ENCODE assay signal across 18 cellular contexts in genomic region chrX:22165732-22166457, GRCh38.
A peak's percentile ranks its signal among the peaks of the same experiment; 100 is the strongest.
DNase-seq lines count a peak whose midpoint lies in the region; ATAC-seq, FAIRE-seq and TF ChIP-seq lines count a peak whose summit lies in the region.
"Had no signal": no experiment of that assay in that cellular context is flagged by ENCODE, and none has a peak within 500 bp of the region (broad histone marks: within the 10 kb centered on the region; RNA-seq: fewer than 3 reads in every experiment).

No MANE protein-coding gene starts in this region.

- peaks cover 1% of the 10 kb centered on the region for H3K4me1 Mint-ChIP-seq in glutamatergic neuron (ENCODE audit: low read depth, unreplicated experiment)
- H3K4me1 Mint-ChIP-seq: activated naive CD8-positive, alpha-beta T cell treated with anti-CD3 and anti-CD28 coated beads, Interleukin-2, amount 50 U/mL, for 24 hours; T-cell had no signal

- DNase-seq in COLO829 (ENCODE audit: low spot score): peak; percentile 28
- DNase-seq in M059J (ENCODE audit: low read depth): peak; percentile 55
- no peak for DNase-seq in GM12878 (ENCODE audit: low read depth, low spot score)
- DNase-seq in foreskin melanocyte: peak; percentile 42
- DNase-seq in dermis blood vessel endothelial cell: no peak
- no peak for DNase-seq in activated T-cell treated with anti-CD3 and anti-CD28 coated beads, Interleukin-2, amount 50 U/mL, for 1 hour
- no peak for DNase-seq in GOT3 (lab: John Stamatoyannopoulos, UW)
- no peak for DNase-seq in glutamatergic neuron
- DNase-seq: activated naive CD8-positive, alpha-beta T cell treated with anti-CD3 and anti-CD28 coated beads, Interleukin-2, amount 50 U/mL, for 24 hours; colonic mucosa; erythroblast; hypothalamus; NCI-H2081 treated with DMSO at 0.1 percent for 48 hours; stimulated activated CD4-positive, alpha-beta T cell treated with anti-CD3 and anti-CD28 coated beads, Interleukin-1b, Interleukin-23, amount 100 ng/mL, for 48 hours; T-cell had no signal

- POLR2A ChIA-PET in GM12878 (lab: Charles Lee): no interaction called here

- H2AFZ ChIP-seq in GM12878 (ENCODE audit: control insufficient read depth, low read depth, low read length): no peak overlapping the region

- no peak for TF ChIP-seq RAD21 in GM12878 (IDR thresholded peaks at IDR 0.05; ENCODE audit: insufficient read depth, low read depth, low read length)

- H3K79me2 ChIP-seq in GM12878 (ENCODE audit: control insufficient read depth, insufficient read depth, low read length): no peaks in the 10 kb centered on the region

- H3K4me2 ChIP-seq in GM12878 (ENCODE audit: control insufficient read depth, insufficient read depth): no peak overlapping the region

- intact Hi-C loops in GM12878 (cut with micrococcal nuclease; ENCODE audit: unreplicated experiment): no loop called here

- H3K36me3 ChIP-seq in GM12878 (ENCODE audit: control insufficient read depth in 2 of 2, insufficient read depth in 2 of 2, low read length in 1 of 2): no peaks in the 10 kb centered on the region
- H3K36me3 ChIP-seq: colonic mucosa, right atrium auricular region had no signal

- H4K20me1 ChIP-seq in GM12878 (ENCODE audit: control insufficient read depth, insufficient read depth): no peaks in the 10 kb centered on the region

- no peak overlapping the region for H3K4me3 ChIP-seq in GM12878
- H3K4me3 ChIP-seq: colonic mucosa, right atrium auricular region had no signal

- no peaks in the 10 kb centered on the region for H3K9me3 ChIP-seq in GM12878 (replicated peaks; ENCODE audit: control insufficient read depth, insufficient read depth, low read length)
- H3K9me3 ChIP-seq: colonic mucosa, right atrium auricular region had no signal

- no peak for TF ChIP-seq CTCF in GM12878 (IDR thresholded peaks at IDR 0.05 in 2 of 3, conservative IDR thresholded peaks at IDR 0.05 in 1 of 3; ENCODE audit: control insufficient read depth in 2 of 3, extremely low read depth in 1 of 3, insufficient read depth in 1 of 3, low read depth in 3 of 3, low read length in 3 of 3)
- no peak for TF ChIP-seq CTCF in glutamatergic neuron (IDR thresholded peaks at IDR 0.05; ENCODE audit: partially characterized antibody, unreplicated experiment)

- no peak overlapping the region for H3K27ac Mint-ChIP-seq in glutamatergic neuron (ENCODE audit: unreplicated experiment)
- H3K27ac Mint-ChIP-seq: activated naive CD8-positive, alpha-beta T cell treated with anti-CD3 and anti-CD28 coated beads, Interleukin-2, amount 50 U/mL, for 24 hours; T-cell had no signal

- BruUV-seq in GM12878 (replicated peaks; lab: Mats Ljungman, UMichigan): no TSS peak

- FAIRE-seq in GM12878 (lab: Jason Lieb, UNC): no peak
- FAIRE-seq: HepG2 had no signal

- WGBS in GM12878 (ENCODE audit: insufficient coverage, insufficient replicate concordance, low lambda C conversion rate, missing lambda C conversion rate): 31% methylated on average over 4 of the region's 4 CpGs

- H3K9ac ChIP-seq in GM12878 (ENCODE audit: control insufficient read depth, insufficient read depth, low read length): no peak overlapping the region

- no peaks in the 10 kb centered on the region; a peak in 2 of 4 replicates for H3K27me3 ChIP-seq in GM12878 (replicated peaks in 1 of 2; ENCODE audit: control insufficient read depth in 2 of 2, insufficient read depth in 2 of 2, low read length in 1 of 2)
- H3K27me3 ChIP-seq: colonic mucosa, right atrium auricular region had no signal

- CTCF ChIA-PET in GM12878 (lab: Yijun Ruan, JAX): no interaction called here

- no peak overlapping the region for H3K27ac ChIP-seq in GM12878 (ENCODE audit: control insufficient read depth, insufficient read depth)
- H3K27ac ChIP-seq: colonic mucosa, right atrium auricular region, VCaP had no signal

- no peaks in the 10 kb centered on the region for H3K4me1 ChIP-seq in GM12878 (ENCODE audit: control insufficient read depth, insufficient read depth, low read length)
- H3K4me1 ChIP-seq: colonic mucosa, right atrium auricular region had no signal

- H3K9me3 Mint-ChIP-seq in glutamatergic neuron (ENCODE audit: unreplicated experiment): no peaks in the 10 kb centered on the region
- H3K9me3 Mint-ChIP-seq: activated naive CD8-positive, alpha-beta T cell treated with anti-CD3 and anti-CD28 coated beads, Interleukin-2, amount 50 U/mL, for 24 hours; T-cell had no signal

- TF ChIP-seq EP300 in GM12878 (IDR thresholded peaks at IDR 0.05; ENCODE audit: borderline replicate concordance in 1 of 2, control insufficient read depth in 1 of 2, low read depth in 2 of 2, low read length in 2 of 2): no peak

- no peak for TF ChIP-seq POLR2A in GM12878 (IDR thresholded peaks at IDR 0.05; ENCODE audit: low read depth, low read length)

- H3K36me3 Mint-ChIP-seq in glutamatergic neuron (ENCODE audit: unreplicated experiment): no peaks in the 10 kb centered on the region
- H3K36me3 Mint-ChIP-seq: T-cell had no signal

- in situ Hi-C loops in GM12878 (cut with MboI): no loop called here

- no peak for ATAC-seq in GM12878
- ATAC-seq: activated naive CD8-positive, alpha-beta T cell treated with anti-CD3 and anti-CD28 coated beads, Interleukin-2, amount 50 U/mL, for 24 hours; HepG2; T-cell had no signal

- no peaks in the 10 kb centered on the region for H3K27me3 Mint-ChIP-seq in glutamatergic neuron (ENCODE audit: unreplicated experiment)

- no peak overlapping the region for H3K4me3 Mint-ChIP-seq in glutamatergic neuron (ENCODE audit: unreplicated experiment)
- H3K4me3 Mint-ChIP-seq: activated naive CD8-positive, alpha-beta T cell treated with anti-CD3 and anti-CD28 coated beads, Interleukin-2, amount 50 U/mL, for 24 hours; T-cell had no signal

- SMC1A ChIA-PET in GM12878 (lab: Charles Lee; ENCODE audit: uncharacterized antibody, unreplicated experiment): interaction anchor here (1.0 to 1.9 kb wide), 2 partner anchors 11 to 29 kb away, joined by 3 to 7 read pairs; no protein-coding TSS in a partner anchor

- RAD21 ChIA-PET in GM12878 (lab: Charles Lee; ENCODE audit: unreplicated experiment): no interaction called here

TF ChIP-seq in GM12878, 131 proteins besides CTCF, POLR2A, EP300 and RAD21:
- TF ChIP-seq ZBTB40 (IDR thresholded peaks at IDR 0.05; ENCODE audit: borderline replicate concordance) (peak; percentile 69; the same call in 1 of the 2 replicates), FOXM1 (IDR thresholded peaks at IDR 0.05; ENCODE audit: low read depth, low read length) (no peak)

Comparison
In these comparisons a context has a peak if more than half of its experiments do, and no peak if none do; other contexts are left out.
1. DNase-seq: peak in COLO829 (single experiment), M059J (single experiment) and foreskin melanocyte (single experiment); none in GM12878 (single experiment), dermis blood vessel endothelial cell (single experiment), activated T-cell treated with anti-CD3 and anti-CD28 coated beads, Interleukin-2, amount 50 U/mL, for 1 hour (single experiment), GOT3 (single experiment) and glutamatergic neuron (single experiment).